ENCODE assay signal across 2 cellular contexts in the genomic region with DNA sequence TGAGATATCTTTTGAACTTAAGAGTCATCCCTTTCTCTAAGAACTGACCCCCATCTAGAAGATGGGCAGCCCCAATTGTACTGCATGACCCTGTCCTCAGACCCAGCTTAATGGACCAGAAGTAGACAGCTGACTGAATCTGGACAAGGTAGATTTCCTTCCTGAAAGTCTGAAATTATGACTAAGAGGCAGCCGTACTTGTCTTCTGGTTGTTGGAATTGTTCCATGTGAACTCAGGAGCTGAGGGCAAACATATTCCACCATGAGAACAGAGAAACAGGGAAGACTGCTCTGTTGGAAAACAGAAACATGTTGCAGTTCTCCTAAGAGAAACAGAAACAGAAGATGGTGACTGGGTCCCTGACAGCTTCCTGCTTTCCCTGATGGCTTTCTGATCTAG.
A peak's percentile ranks its signal among the peaks of the same experiment; 100 is the strongest.
TF ChIP-seq lines count a peak whose summit lies in the region.

No MANE protein-coding gene starts in this region.

TF ChIP-seq in A549, 52 proteins besides CTCF, POLR2A, EP300 and RAD21:
- TF ChIP-seq PHF8 (IDR thresholded peaks at IDR 0.05; ENCODE audit: borderline replicate concordance, low read depth) (no peak), ZC3H11A (IDR thresholded peaks at IDR 0.05) (no peak), RARB (CRISPR knock-in tag; IDR thresholded peaks at IDR 0.05) (no peak), RNF2 (IDR thresholded peaks at IDR 0.05; ENCODE audit: borderline replicate concordance, low read depth) (no peak), MYC (IDR thresholded peaks at IDR 0.05; ENCODE audit: borderline replicate concordance, low read length) (no peak), MAZ (IDR thresholded peaks at IDR 0.05; ENCODE audit: borderline replicate concordance, low read depth, low read length) (no peak), ATOH8 (CRISPR knock-in tag; IDR thresholded peaks at IDR 0.05; ENCODE audit: low read depth) (no peak), HOXA7 (CRISPR knock-in tag; IDR thresholded peaks at IDR 0.05) (no peak), CBX8 (IDR thresholded peaks at IDR 0.05) (no peak), JUN (IDR thresholded peaks at IDR 0.05) (no peak), CBX2 (IDR thresholded peaks at IDR 0.05; ENCODE audit: borderline replicate concordance, low read depth) (no peak)
TF ChIP-seq in A549: peak in this region for 0.

TF ChIP-seq in endothelial cell of umbilical vein, 7 proteins besides CTCF, POLR2A, EP300 and RAD21:
- TF ChIP-seq FOS (IDR thresholded peaks at IDR 0.05; ENCODE audit: borderline replicate concordance, insufficient read depth, low read length) (peak; percentile 23), EZH2 (IDR thresholded peaks at IDR 0.05; ENCODE audit: borderline replicate concordance, low read depth, low read length, severe bottlenecking) (no peak), GATA2 (IDR thresholded peaks at IDR 0.05; ENCODE audit: insufficient read depth, insufficient read length, low read depth, low read length) (peak; percentile 22)
